1 cellular context compared by ENCODE assay signal in genomic region chr7:114522081-114522480, GRCh38.
TF ChIP-seq lines count a peak whose summit lies in the region.

No MANE protein-coding gene starts in this region.

TF ChIP-seq in HEK293, 187 proteins besides CTCF, POLR2A, EP300 and RAD21 (continued from another document):
- TF ChIP-seq ZNF398 (tag by site-specific recombination; IDR thresholded peaks at IDR 0.05): no peak
